ENCODE assay signal across 8 cellular contexts in genomic region chr1:23867953-23868847, GRCh38. TPM values are rescaled to one million over a fixed set of nuclear protein-coding genes. Genes with fewer than 3 reads are reported as not detected.
DNase-seq lines count a peak whose midpoint lies in the region; ATAC-seq and TF ChIP-seq lines count a peak whose summit lies in the region.

TSS of gene FUCA1 (minus strand) at chr1:23868290. CDS start at chr1:23868286, 4 bp downstream.

- peak within 1 kb of the TSS; percentile 53 for H3K9ac ChIP-seq in parathyroid adenoma

- no peak within 1 kb of the TSS for H3K27ac ChIP-seq in cardiac muscle cell
- H3K27ac ChIP-seq in parathyroid adenoma: peak within 1 kb of the TSS; percentile 66
- H3K27ac ChIP-seq in tibial nerve: peak within 1 kb of the TSS; percentile 16 to 80 (median 54)

- H3K9me3 ChIP-seq in cardiac muscle cell (ENCODE audit: low read depth) (no peaks in the 10 kb centered on the region), parathyroid adenoma (ENCODE audit: control insufficient read depth, low read length) (no peaks in the 10 kb centered on the region), tibial nerve (no peaks in the 10 kb centered on the region)

- H3K4me1 ChIP-seq in cardiac muscle cell (ENCODE audit: low read depth): no peaks in the 10 kb centered on the region
- H3K4me1 ChIP-seq in parathyroid adenoma: peaks cover 2% of the 10 kb centered on the region
- peaks cover 0 to 25% (median 9%) of the 10 kb centered on the region in 4 donors for H3K4me1 ChIP-seq in tibial nerve

- H2AFZ ChIP-seq in parathyroid adenoma: peak within 1 kb of the TSS; percentile 97

- H3K79me2 ChIP-seq in parathyroid adenoma: no peaks in the 10 kb centered on the region

- peak; percentile 91 for ATAC-seq in HG02588 (IDR thresholded peaks at IDR 0.05; ENCODE audit: unreplicated experiment)

- H3K27me3 ChIP-seq in cardiac muscle cell (peaks cover 36% of the 10 kb centered on the region), parathyroid adenoma (ENCODE audit: control insufficient read depth, insufficient read depth, low read length) (no peaks in the 10 kb centered on the region), tibial nerve (no peaks in the 10 kb centered on the region)

- H3K4me2 ChIP-seq in parathyroid adenoma (ENCODE audit: low read length): peak within 1 kb of the TSS; percentile 81

- peak; percentile 54 for TF ChIP-seq POLR2A in GM10847 (IDR thresholded peaks at IDR 0.05; ENCODE audit: extremely low read depth, insufficient read length)
- peak; percentile 21 to 72 for TF ChIP-seq POLR2A in tibial nerve (IDR thresholded peaks at IDR 0.05)

- peak; percentile 83 to 86 for TF ChIP-seq EP300 in tibial nerve (IDR thresholded peaks at IDR 0.05)

- H3K4me3 ChIP-seq in cardiac muscle cell (peak within 1 kb of the TSS; percentile 66), parathyroid adenoma (ENCODE audit: low read depth, low read length) (peak within 1 kb of the TSS; percentile 75), tibial nerve (peak within 1 kb of the TSS; percentile 73 to 82 (median 76))

- peak; percentile 95 for TF ChIP-seq CTCF in cardiac muscle cell (IDR thresholded peaks at IDR 0.05; ENCODE audit: low read depth, low read length)
- TF ChIP-seq CTCF in parathyroid adenoma (IDR thresholded peaks at IDR 0.05): peak; percentile 90
- TF ChIP-seq CTCF in tibial nerve (IDR thresholded peaks at IDR 0.05): peak; percentile 93 to 97 (median 95)

- DNase-seq in NCI-H1092 (lab: John Stamatoyannopoulos, UW) (peak; percentile 96), SKM-1 treated with dmso at 0.1 percent for 144 hours (lab: John Stamatoyannopoulos, UW; ENCODE audit: unreplicated experiment) (peak; percentile 96), cardiac muscle cell (ENCODE audit: low read depth in 1 of 2, low spot score in 1 of 2) (peak; percentile 89 to 97), tibial nerve (ENCODE audit: low spot score in 2 of 2) (peak; percentile 89 to 91)
- DNase-seq in activated naive CD8-positive, alpha-beta T cell treated with anti-CD3 and anti-CD28 coated beads, Interleukin-2, amount 50 U/mL, for 16 hours (ENCODE audit: low read depth, low spot score): peak; percentile 93

- 3 to 8% methylated on average over 36 to 79 of the region's 81 CpGs for WGBS in tibial nerve, 2 donors

- H3K36me3 ChIP-seq in cardiac muscle cell: peaks cover 3% of the 10 kb centered on the region
- no peaks in the 10 kb centered on the region for H3K36me3 ChIP-seq in parathyroid adenoma (ENCODE audit: control insufficient read depth, insufficient read depth, low read length)
- peaks cover 0 to 23% (median 0%) of the 10 kb centered on the region in 3 donors for H3K36me3 ChIP-seq in tibial nerve

RNA-seq across cellular contexts. Expression of gene FUCA1, which starts in this region (rescaled TPM):
- total RNA-seq in cardiac muscle cell (23.0 and 25.0 TPM in 2 replicates), tibial nerve (10 to 100 TPM; 19.4 to 26.9 (median 22.0) TPM)
- 36.6 and 40.4 TPM in 2 replicates for polyA plus RNA-seq in cardiac muscle cell
